12 cellular contexts compared by ENCODE assay signal in the genomic region with DNA sequence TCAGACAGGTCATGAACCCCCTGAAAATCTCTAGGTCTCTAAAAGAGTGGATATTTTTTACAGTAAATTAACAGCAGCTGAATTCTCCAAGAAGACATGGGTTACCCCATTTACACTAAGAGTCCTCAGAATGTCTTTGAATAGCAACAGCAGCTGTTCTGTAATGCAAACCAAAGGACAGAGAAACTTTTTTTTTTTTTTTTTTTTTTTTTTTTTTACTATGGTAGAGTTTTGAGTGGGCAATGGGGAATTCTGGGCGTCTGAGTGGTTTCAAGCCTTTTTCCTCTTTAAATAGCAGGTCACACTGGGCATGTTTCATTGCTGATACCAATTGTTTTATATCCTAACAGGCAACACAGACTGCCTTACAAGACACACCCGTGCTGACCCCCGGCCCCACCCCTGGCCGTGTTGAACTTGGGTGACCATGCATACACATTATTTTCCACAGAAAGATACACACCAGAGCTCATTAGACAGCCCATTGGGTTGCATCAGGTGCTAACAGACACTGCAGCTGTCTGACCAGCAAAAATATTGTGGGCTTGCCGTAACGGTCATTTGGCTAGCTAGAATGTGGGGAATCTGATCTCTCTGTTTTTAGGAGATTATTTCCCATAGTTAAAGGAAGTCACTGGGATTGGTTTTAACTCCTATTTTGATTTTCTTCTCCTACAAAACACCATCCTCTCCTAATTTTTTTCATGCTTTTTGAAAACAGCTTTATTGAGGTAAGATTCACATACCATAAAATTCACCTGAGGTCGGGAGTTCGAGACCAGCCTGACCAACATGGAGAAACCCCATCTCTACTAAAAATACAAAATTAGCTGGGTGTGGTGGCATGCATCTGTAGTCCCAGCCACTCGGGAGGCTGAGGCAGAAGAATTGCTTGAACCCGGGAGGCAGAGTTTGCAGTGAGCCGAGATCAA. TPM values are rescaled to one million over a fixed set of nuclear protein-coding genes. Genes with fewer than 3 reads are reported as not detected.
DNase-seq lines count a peak whose midpoint lies in the region; ATAC-seq and TF ChIP-seq lines count a peak whose summit lies in the region.
"Had no signal": no experiment of that assay in that cellular context is flagged by ENCODE, and none has a peak within 500 bp of the region (broad histone marks: within the 10 kb centered on the region; RNA-seq: fewer than 3 reads in every experiment).

No MANE protein-coding gene starts in this region.

- POLR2A ChIA-PET in HEK293 (lab: Yijun Ruan, JAX), result interaction anchor here (0.7 kb wide), 1 partner anchor 33 kb away, joined by 6 read pairs; no protein-coding TSS in a partner anchor

- peaks cover 20% of the 10 kb centered on the region for H3K4me1 Mint-ChIP-seq in nephron progenitor cell

- peak; percentile 68 for ATAC-seq in GM18511 (IDR thresholded peaks at IDR 0.05; ENCODE audit: unreplicated experiment)
- ATAC-seq in HG03460 (IDR thresholded peaks at IDR 0.05; ENCODE audit: unreplicated experiment), result peak; percentile 56
- no peak for ATAC-seq in GM21381 (IDR thresholded peaks at IDR 0.05; ENCODE audit: unreplicated experiment)
- no peak for ATAC-seq in omental fat pad (ENCODE audit: low FRiP score)
- ATAC-seq: gastroesophageal sphincter, left cardiac atrium had no signal

- H3K36me3 ChIP-seq in HEK293 (ENCODE audit: control insufficient read depth in 2 of 2, insufficient read depth in 1 of 2, low read length in 2 of 2), result no peaks in the 10 kb centered on the region
- H3K36me3 ChIP-seq: gastroesophageal sphincter had no signal

- no peak overlapping the region for H3K4me3 ChIP-seq in HEK293 (ENCODE audit: low read depth, low read length)
- H3K4me3 ChIP-seq: gastroesophageal sphincter had no signal

- H3K9me3 ChIP-seq in HEK293 (ENCODE audit: control insufficient read depth, insufficient read depth, low read depth, low read length), result no peaks in the 10 kb centered on the region

- peaks cover 4% of the 10 kb centered on the region for H3K27me3 Mint-ChIP-seq in nephron progenitor cell (ENCODE audit: low read depth, poor library complexity)

- peak; percentile 34 for DNase-seq in nephron progenitor cell
- no peak for DNase-seq in SW480 (ENCODE audit: low spot score)
- DNase-seq in SHP77 treated with DMSO at 0.1 percent for 48 hours (lab: John Stamatoyannopoulos, UW), result no peak
- DNase-seq in omental fat pad (ENCODE audit: low spot score), result no peak
- DNase-seq: GDM1 had no signal

- H3K4me3 Mint-ChIP-seq in nephron progenitor cell, result no peak overlapping the region

- no peak overlapping the region for H3K27ac ChIP-seq in HEK293 (ENCODE audit: extremely low read depth, low read depth, low read length)
- H3K27ac ChIP-seq: C4-2B, gastroesophageal sphincter had no signal

- no peak overlapping the region for H3K27ac Mint-ChIP-seq in nephron progenitor cell

- TF ChIP-seq CTCF in HEK293 (tag by site-specific recombination; IDR thresholded peaks at IDR 0.05), result no peak
- no peak for TF ChIP-seq CTCF in nephron progenitor cell (IDR thresholded peaks at IDR 0.05)
- TF ChIP-seq CTCF in omental fat pad (IDR thresholded peaks at IDR 0.05), result no peak

- peaks cover 20% of the 10 kb centered on the region for H3K36me3 Mint-ChIP-seq in nephron progenitor cell (ENCODE audit: low read depth)

- CTCF ChIA-PET in HEK293 (lab: Yijun Ruan, JAX), result interaction anchor here (0.6 to 1.0 kb wide), 2 partner anchors 9 to 556 kb away, joined by 3 to 5 read pairs; no protein-coding TSS in a partner anchor

- no peaks in the 10 kb centered on the region for H3K4me1 ChIP-seq in HEK293 (ENCODE audit: control insufficient read depth, insufficient read depth, low read length)
- H3K4me1 ChIP-seq: gastroesophageal sphincter had no signal

- H3K9me3 Mint-ChIP-seq in nephron progenitor cell, result peaks cover 99% of the 10 kb centered on the region

TF ChIP-seq in HEK293, 187 proteins besides CTCF, POLR2A, EP300 and RAD21:
- no peak for TF ChIP-seq SALL2 (tag by site-specific recombination; IDR thresholded peaks at IDR 0.05; ENCODE audit: borderline replicate concordance)
- TF ChIP-seq, protein P1, sequence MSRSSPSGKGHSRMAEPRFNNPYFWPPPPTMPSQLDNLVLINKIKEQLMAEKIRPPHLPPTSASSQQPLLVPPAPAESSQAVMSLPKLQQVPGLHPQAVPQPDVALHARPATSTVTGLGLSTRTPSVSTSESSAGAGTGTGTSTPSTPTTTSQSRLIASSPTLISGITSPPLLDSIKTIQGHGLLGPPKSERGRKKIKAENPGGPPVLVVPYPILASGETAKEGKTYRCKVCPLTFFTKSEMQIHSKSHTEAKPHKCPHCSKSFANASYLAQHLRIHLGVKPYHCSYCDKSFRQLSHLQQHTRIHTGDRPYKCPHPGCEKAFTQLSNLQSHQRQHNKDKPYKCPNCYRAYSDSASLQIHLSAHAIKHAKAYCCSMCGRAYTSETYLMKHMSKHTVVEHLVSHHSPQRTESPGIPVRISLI (tag by site-specific recombination; IDR thresholded peaks at IDR 0.05), result peak; percentile 64; the same call in 1 of the 2 replicates
TF ChIP-seq in HEK293: peak in this region for 1.

RNA-seq across cellular contexts. Expression of a gene that starts 26.7 kb away (rescaled TPM):
- 1 to 10 TPM; 3.5 to 5.8 (median 4.1) TPM for total RNA-seq in omental fat pad

Comparison
In these comparisons a context has a peak if more than half of its experiments do, and no peak if none do; other contexts are left out.
1. ATAC-seq: peak in GM18511 (single experiment) and HG03460 (single experiment); none in GM21381 (single experiment) and omental fat pad (single experiment).